Comparison of ENCODE assay signal across 1 cellular context in genomic region chr3:139357899-139358298, GRCh38.
TF ChIP-seq lines count a peak whose summit lies in the region.

No MANE protein-coding gene starts in this region.

TF ChIP-seq in GM23338, 12 proteins besides CTCF, POLR2A, EP300 and RAD21 (continued from another document):
- no peak for TF ChIP-seq ETS1 (IDR thresholded peaks at IDR 0.05)
- no peak for TF ChIP-seq ZNF462 (CRISPR knock-in tag; IDR thresholded peaks at IDR 0.05)
- no peak for TF ChIP-seq EZH2phosphoT487 (IDR thresholded peaks at IDR 0.05; ENCODE audit: unreplicated experiment)
- no peak for TF ChIP-seq POLR2AphosphoS5 (IDR thresholded peaks at IDR 0.05; ENCODE audit: low read depth)
